ENCODE assay signal across 8 cellular contexts in the genomic region with DNA sequence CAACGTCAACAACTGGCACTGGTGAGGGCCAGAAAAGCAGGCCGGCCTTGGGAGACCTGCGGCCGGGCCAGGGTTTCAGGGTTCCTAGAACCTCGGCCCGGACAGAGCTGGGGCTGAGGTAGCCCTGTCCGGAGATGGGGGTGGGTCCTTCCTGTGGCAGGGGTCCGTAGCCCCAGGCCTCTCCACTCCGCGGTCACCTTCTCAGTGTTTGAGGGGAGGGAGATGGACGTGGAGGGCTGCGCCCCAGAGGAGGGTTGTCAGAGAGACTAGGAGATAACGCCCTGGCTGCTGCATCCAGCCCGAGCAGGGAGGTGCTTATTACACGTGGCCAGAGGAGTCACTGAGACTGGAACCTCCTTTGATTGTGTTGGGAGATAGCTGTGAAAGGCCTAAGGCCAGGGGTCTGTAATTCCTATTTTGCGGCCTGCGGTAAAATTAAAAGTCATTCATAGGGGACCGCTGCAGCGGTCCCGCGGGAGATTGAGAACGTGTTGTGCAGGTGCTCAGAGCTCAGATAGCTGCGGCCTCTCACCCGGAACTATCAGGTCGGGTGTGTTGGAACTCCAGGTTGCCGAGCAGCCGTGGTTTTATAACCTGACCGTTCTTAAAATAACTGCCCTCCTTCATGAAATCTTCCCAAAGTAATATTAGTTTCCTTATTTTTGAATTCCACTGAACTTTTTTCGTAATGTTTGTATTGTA. TPM values are rescaled to one million over a fixed set of nuclear protein-coding genes. Genes with fewer than 3 reads are reported as not detected.
DNase-seq lines count a peak whose midpoint lies in the region; ATAC-seq, FAIRE-seq and TF ChIP-seq lines count a peak whose summit lies in the region.

No MANE protein-coding gene starts in this region.

- peak; percentile 44 for FAIRE-seq in GM19239 (lab: Jason Lieb, UNC)

- no peaks in the 10 kb centered on the region for H3K27me3 ChIP-seq in iPS-15b (ENCODE audit: control insufficient read depth, insufficient read depth, low read length)
- no peaks in the 10 kb centered on the region for H3K27me3 ChIP-seq in skeletal muscle tissue (ENCODE audit: control insufficient read depth in 3 of 3, insufficient read depth in 3 of 3, low read length in 3 of 3)

- TF ChIP-seq CTCF in CD14-positive monocyte (IDR thresholded peaks at IDR 0.05) (no peak), RWPE1 (conservative IDR thresholded peaks at IDR 0.05; ENCODE audit: low read depth) (no peak)

- H3K9ac ChIP-seq in iPS-15b (ENCODE audit: low read depth, low read length), result peak overlapping the region; percentile 99
- peak overlapping the region; percentile 76 to 99 (median 94) for H3K9ac ChIP-seq in skeletal muscle tissue (ENCODE audit: low read depth in 1 of 3, low read length in 3 of 3)

- H3K36me3 ChIP-seq in iPS-15b (ENCODE audit: control insufficient read depth, insufficient read depth, low read length), result peaks cover 25% of the 10 kb centered on the region
- H3K36me3 ChIP-seq in skeletal muscle tissue (ENCODE audit: control insufficient read depth in 3 of 3, insufficient read depth in 3 of 3, low read length in 3 of 3), result peaks cover 27 to 33% (median 32%) of the 10 kb centered on the region in 3 donors

- peaks cover 35 to 41% of the 10 kb centered on the region in 2 donors for H3K36me3 Mint-ChIP-seq in CD14-positive monocyte

- H3K27ac Mint-ChIP-seq in CD14-positive monocyte, result peak overlapping the region; percentile 96 to 100 (median 99)

- peak; percentile 16 for ATAC-seq in HG03342 (IDR thresholded peaks at IDR 0.05; ENCODE audit: unreplicated experiment)

- CTCF ChIA-PET in RWPE1 (lab: Yijun Ruan, JAX), result interaction anchor here (0.7 to 1.2 kb wide), 2 partner anchors 19 to 43 kb away, joined by 3 to 5 read pairs; no protein-coding TSS in a partner anchor

- peaks cover 25% of the 10 kb centered on the region for H3K4me1 Mint-ChIP-seq in CD14-positive monocyte

- peak overlapping the region; percentile 100 for H3K4me3 Mint-ChIP-seq in CD14-positive monocyte

- H3K9me3 Mint-ChIP-seq in CD14-positive monocyte, result peaks cover 0 to 2% (median 0%) of the 10 kb centered on the region in 7 donors

- H3K4me3 ChIP-seq in iPS-15b (ENCODE audit: low read depth, low read length) (peak overlapping the region; percentile 100), skeletal muscle tissue (ENCODE audit: low read length in 3 of 3) (peak overlapping the region; percentile 97 to 100 (median 99))

- DNase-seq in CD14-positive monocyte (ENCODE audit: low spot score), result no peak
- DNase-seq in GM19239 (ENCODE audit: insufficient read length, low spot score), result no peak
- peak; percentile 22 for DNase-seq in RWPE1 (ENCODE audit: low spot score)
- peak; percentile 46 for DNase-seq in amniotic epithelial cell (ENCODE audit: low read depth)
- no peak for DNase-seq in NCI-H2196 (lab: John Stamatoyannopoulos, UW; ENCODE audit: unreplicated experiment)

- no peaks in the 10 kb centered on the region for H3K27me3 Mint-ChIP-seq in CD14-positive monocyte (ENCODE audit: low read depth in 3 of 3)

- H3K9me3 ChIP-seq in iPS-15b (ENCODE audit: control insufficient read depth, insufficient read depth, low read length) (no peaks in the 10 kb centered on the region), skeletal muscle tissue (ENCODE audit: control insufficient read depth in 3 of 3, low read length in 3 of 3) (no peaks in the 10 kb centered on the region)

- intact Hi-C loops in CD14-positive monocyte (cut with micrococcal nuclease), result loop anchor here (5.0 kb wide), 3 partner anchors 81 to 249 kb away; a partner anchor contains a TSS

- POLR2A ChIA-PET in RWPE1 (lab: Yijun Ruan, JAX; ENCODE audit: low non-redundant PET), result no interaction called here

- H3K4me1 ChIP-seq in iPS-15b (ENCODE audit: control insufficient read depth, insufficient read depth, low read length) (peaks cover 6% of the 10 kb centered on the region), skeletal muscle tissue (ENCODE audit: control insufficient read depth in 3 of 3, insufficient read depth in 3 of 3, low read length in 3 of 3) (peaks cover 10 to 27% (median 23%) of the 10 kb centered on the region in 3 donors)

- H3K27ac ChIP-seq in RWPE1, result peak overlapping the region; percentile 92
- peak overlapping the region; percentile 91 for H3K27ac ChIP-seq in skeletal muscle tissue (ENCODE audit: low read depth, low read length)

RNA-seq across cellular contexts. Expression of a gene that starts 0.5 kb away (rescaled TPM):
- 10 to 100 TPM; 59.5 to 71.5 TPM for polyA plus RNA-seq in CD14-positive monocyte
- total RNA-seq in skeletal muscle tissue, result 92.4 TPM

RNA-seq across cellular contexts. Expression of a gene that starts 1.0 kb away (rescaled TPM):
- 10 to 100 TPM in 1 of 2 donors, 1 to 10 TPM in 1; 8.1 to 10.8 TPM for polyA plus RNA-seq in CD14-positive monocyte
- total RNA-seq in skeletal muscle tissue, result 41.2 TPM

RNA-seq across cellular contexts. Expression of a gene that starts 35.1 kb away (rescaled TPM):
- not detected for polyA plus RNA-seq in CD14-positive monocyte
- total RNA-seq in skeletal muscle tissue, result 0.52 TPM

RNA-seq across cellular contexts. Expression of a gene that starts 40.2 kb away (rescaled TPM):
- not detected for polyA plus RNA-seq in CD14-positive monocyte
- not detected for total RNA-seq in skeletal muscle tissue

Comparison
In these comparisons a context has a peak if more than half of its experiments do, and no peak if none do; other contexts are left out.
1. DNase-seq: peak in RWPE1 (single experiment) and amniotic epithelial cell (single experiment); none in CD14-positive monocyte (single experiment), GM19239 (single experiment) and NCI-H2196 (single experiment).